In the genomic region with DNA sequence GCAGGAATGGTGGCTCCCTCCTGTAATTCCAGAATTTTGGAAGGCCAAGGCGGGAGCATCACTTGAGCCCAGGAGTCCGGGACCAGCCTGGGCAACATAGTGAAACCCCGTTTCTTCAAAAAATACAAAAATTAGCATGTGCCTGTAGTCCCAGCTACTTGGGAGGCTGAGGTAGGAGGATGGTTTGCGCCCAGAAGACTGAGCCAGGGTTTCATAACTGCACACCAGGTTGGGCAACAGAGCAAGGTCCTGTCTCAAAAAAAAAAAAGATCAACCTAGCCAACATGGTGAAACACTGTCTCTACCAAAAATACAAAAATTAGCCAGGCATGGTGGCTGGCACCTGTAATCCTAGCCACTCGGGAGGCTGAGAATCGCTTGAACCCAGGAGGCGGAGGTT, we compare ENCODE assay signal across 21 cellular contexts. TPM values are rescaled to one million over a fixed set of nuclear protein-coding genes. Genes with fewer than 3 reads are reported as not detected.
"Had no signal": no experiment of that assay in that cellular context is flagged by ENCODE, and none has a peak within 500 bp of the region (broad histone marks: within the 10 kb centered on the region; RNA-seq: fewer than 3 reads in every experiment).

No MANE protein-coding gene starts in this region.

- H3K9me3 ChIP-seq: body of pancreas had no signal

- ATAC-seq: activated T-cell treated with anti-CD3 and anti-CD28 coated beads, Interleukin-2, amount 50 U/mL, for 72 hours; body of pancreas; foreskin keratinocyte; T-helper 17 cell had no signal

- H3K27me3 ChIP-seq: body of pancreas, foreskin keratinocyte had no signal

- DNase-seq: activated CD4-positive, alpha-beta memory T cell treated with anti-CD3 and anti-CD28 coated beads for 36 hours; activated CD4-positive, alpha-beta T cell treated with anti-CD3 and anti-CD28 coated beads for 4 hours; activated CD4-positive, CD25-positive, alpha-beta regulatory T cell; activated effector memory CD4-positive, alpha-beta T cell treated with Interleukin-2 at 50 U/mL for 16 hours; activated naive CD4-positive, alpha-beta T cell treated with anti-CD3 and anti-CD28 coated beads for 36 hours; activated T-cell treated with anti-CD3 and anti-CD28 coated beads, Interleukin-2, amount 50 U/mL, for 72 hours; anterior cingulate cortex; body of pancreas; effector CD4-positive, alpha-beta T cell; foreskin keratinocyte; hypothalamus; naive B cell; posterior cingulate gyrus; spleen; stimulated activated CD4-positive, alpha-beta T cell treated with anti-CD3 and anti-CD28 coated beads, Interleukin-4, amount 100 ng/mL, for 1 hour; T-helper 17 cell had no signal

- H3K36me3 ChIP-seq: cardiac muscle cell, spleen had no signal

- H3K4me3 Mint-ChIP-seq: activated CD4-positive, alpha-beta memory T cell treated with anti-CD3 and anti-CD28 coated beads for 36 hours; activated naive CD4-positive, alpha-beta T cell treated with anti-CD3 and anti-CD28 coated beads for 36 hours; activated T-cell treated with anti-CD3 and anti-CD28 coated beads, Interleukin-2, amount 50 U/mL, for 72 hours; stimulated activated naive CD8-positive, alpha-beta T cell treated with anti-CD3 and anti-CD28 coated beads, Interleukin-15, Interleukin-2, amounts not matched to agents 100 ng/mL and 50 ng/mL, for 24 hours; T-helper 17 cell had no signal

- H3K9me3 Mint-ChIP-seq: activated T-cell treated with anti-CD3 and anti-CD28 coated beads, Interleukin-2, amount 50 U/mL, for 72 hours; stimulated activated naive CD8-positive, alpha-beta T cell treated with anti-CD3 and anti-CD28 coated beads, Interleukin-15, Interleukin-2, amounts not matched to agents 100 ng/mL and 50 ng/mL, for 24 hours had no signal

- H3K27ac Mint-ChIP-seq: activated CD4-positive, alpha-beta memory T cell treated with anti-CD3 and anti-CD28 coated beads for 36 hours; activated naive CD4-positive, alpha-beta T cell treated with anti-CD3 and anti-CD28 coated beads for 36 hours; activated T-cell treated with anti-CD3 and anti-CD28 coated beads, Interleukin-2, amount 50 U/mL, for 72 hours; stimulated activated naive CD8-positive, alpha-beta T cell treated with anti-CD3 and anti-CD28 coated beads, Interleukin-15, Interleukin-2, amounts not matched to agents 100 ng/mL and 50 ng/mL, for 24 hours; T-helper 17 cell had no signal

- H3K36me3 Mint-ChIP-seq: activated CD4-positive, alpha-beta memory T cell treated with anti-CD3 and anti-CD28 coated beads for 36 hours; naive B cell had no signal

- H3K4me3 ChIP-seq: body of pancreas, cardiac muscle cell, lung, spleen, tibial nerve had no signal

- H3K27ac ChIP-seq: body of pancreas, cardiac muscle cell, foreskin keratinocyte had no signal

RNA-seq across cellular contexts. Expression of a gene that starts 6.4 kb away (rescaled TPM):
- total RNA-seq: activated CD4-positive, alpha-beta memory T cell treated with anti-CD3 and anti-CD28 coated beads for 36 hours; activated naive CD4-positive, alpha-beta T cell treated with anti-CD3 and anti-CD28 coated beads for 36 hours; T-helper 17 cell had no signal
- polyA plus RNA-seq: neural cell had no signal
